Comparison of ENCODE assay signal across 2 cellular contexts in the genomic region with DNA sequence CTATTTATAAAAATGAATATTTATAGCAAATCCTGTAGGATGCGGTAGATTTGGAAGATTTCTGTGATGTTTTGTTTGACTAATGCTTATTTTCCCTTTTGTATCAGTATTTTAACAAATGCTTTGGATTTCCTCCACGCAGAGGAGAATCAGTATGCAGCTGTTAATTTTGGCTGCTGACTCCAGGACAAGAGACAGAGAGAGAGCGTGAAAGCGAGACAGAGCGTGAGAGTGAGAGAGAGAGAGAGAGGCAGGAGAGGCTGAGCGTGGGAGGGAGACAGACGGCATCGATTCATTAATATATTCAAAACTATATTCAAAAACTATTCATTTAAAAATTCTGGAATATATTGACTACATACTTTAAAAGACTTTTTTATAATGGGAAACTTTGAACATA.
TF ChIP-seq lines count a peak whose summit lies in the region.

No MANE protein-coding gene starts in this region.

TF ChIP-seq in SK-N-SH, 30 proteins besides CTCF, POLR2A, EP300 and RAD21 (continued from another document):
- TF ChIP-seq PBX3 (IDR thresholded peaks at IDR 0.05) (no peak), NFIC (IDR thresholded peaks at IDR 0.05; ENCODE audit: borderline replicate concordance) (no peak), RCOR1 (IDR thresholded peaks at IDR 0.05; ENCODE audit: low read length) (no peak), MEF2A (IDR thresholded peaks at IDR 0.05; ENCODE audit: borderline replicate concordance, low read depth) (no peak), YY1 (IDR thresholded peaks at IDR 0.05; ENCODE audit: low read depth) (no peak), FOXM1 (IDR thresholded peaks at IDR 0.05; ENCODE audit: low read depth) (no peak)

TF ChIP-seq in SK-N-SH treated with all-trans-retinoic acid at 6 μM for 48 hours, 23 proteins besides CTCF, POLR2A, EP300 and RAD21 (continued from another document):
- TF ChIP-seq CREB5 (CRISPR knock-in tag; IDR thresholded peaks at IDR 0.05; ENCODE audit: low read depth) (no peak), GLIS3 (CRISPR knock-in tag; IDR thresholded peaks at IDR 0.05) (no peak), SNAI2 (CRISPR knock-in tag; IDR thresholded peaks at IDR 0.05) (no peak), POU6F1 (CRISPR knock-in tag; IDR thresholded peaks at IDR 0.05; ENCODE audit: borderline replicate concordance, low read depth) (no peak), ZFP3 (CRISPR knock-in tag; IDR thresholded peaks at IDR 0.05) (no peak), ZC3H10 (CRISPR knock-in tag; IDR thresholded peaks at IDR 0.05) (no peak), PATZ1 (CRISPR knock-in tag; IDR thresholded peaks at IDR 0.05; ENCODE audit: borderline replicate concordance) (no peak), BACH2 (CRISPR knock-in tag; IDR thresholded peaks at IDR 0.05; ENCODE audit: borderline replicate concordance) (no peak), ESRRG (CRISPR knock-in tag; IDR thresholded peaks at IDR 0.05) (no peak), TCF4 (CRISPR knock-in tag; IDR thresholded peaks at IDR 0.05; ENCODE audit: borderline replicate concordance) (no peak), ZNF70 (CRISPR knock-in tag; IDR thresholded peaks at IDR 0.05) (no peak), OSR1 (CRISPR knock-in tag; IDR thresholded peaks at IDR 0.05) (no peak), ARNTL (CRISPR knock-in tag; IDR thresholded peaks at IDR 0.05; ENCODE audit: borderline replicate concordance, low read depth) (no peak)
